8 cellular contexts compared by ENCODE assay signal in the genomic region with DNA sequence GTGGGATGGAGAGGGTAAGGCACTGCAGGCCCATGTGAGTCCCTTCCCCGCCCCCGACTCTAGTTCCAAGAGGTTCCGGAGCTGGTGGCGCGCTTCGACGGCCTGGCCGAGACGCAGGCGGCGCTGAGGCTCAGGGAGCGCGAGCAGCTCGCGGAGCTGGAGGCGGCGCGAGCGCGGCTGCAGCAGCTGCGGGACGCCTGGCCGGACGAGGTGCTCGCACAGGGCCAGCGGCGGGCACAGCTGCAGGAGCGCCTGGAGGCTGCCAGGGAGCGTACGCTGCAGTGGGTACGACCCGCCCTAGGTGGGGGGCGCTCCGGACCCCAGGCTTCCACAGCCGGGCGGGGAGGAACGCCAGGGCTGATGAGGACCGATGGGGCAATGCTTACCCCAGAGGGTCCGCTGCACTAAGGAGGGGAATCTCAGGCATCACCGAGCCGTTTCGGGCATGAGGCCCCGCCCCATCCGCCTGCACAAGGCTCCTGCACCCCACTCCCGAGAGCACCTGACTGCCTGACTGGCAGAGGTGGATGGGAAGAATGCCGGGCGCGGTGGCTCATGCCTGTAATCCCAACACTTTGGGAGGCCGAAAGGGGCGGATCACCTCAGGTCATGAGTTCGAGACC.
DNase-seq lines count a peak whose midpoint lies in the region; ATAC-seq and TF ChIP-seq lines count a peak whose summit lies in the region.

No MANE protein-coding gene starts in this region.

- H3K27me3 ChIP-seq in ACC112 (ENCODE audit: insufficient read depth, low read length): peaks cover 33% of the 10 kb centered on the region

- peak overlapping the region; percentile 32 for H2AFZ ChIP-seq in ACC112 (ENCODE audit: low read length, unreplicated experiment)

- no peak for DNase-seq in GM12864 (ENCODE audit: low read depth)
- peak; percentile 35 for DNase-seq in activated naive CD4-positive, alpha-beta T cell treated with anti-CD3 and anti-CD28 coated beads, Interleukin-2, amount 50 U/mL, for 16 hours
- DNase-seq in iPS-NIHi7 (ENCODE audit: extremely low spot score): peak; percentile 67

- H3K79me2 ChIP-seq in ACC112 (ENCODE audit: control insufficient read depth, insufficient read depth, low read length, unreplicated experiment): no peaks in the 10 kb centered on the region

- H3K27ac ChIP-seq in ACC112 (ENCODE audit: low read depth, low read length): no peak overlapping the region

- peaks cover 9% of the 10 kb centered on the region for H3K4me1 ChIP-seq in ACC112 (ENCODE audit: control insufficient read depth, insufficient read depth, low read length, unreplicated experiment)

- H3K4me3 ChIP-seq in ACC112 (ENCODE audit: low read depth, low read length) (peak overlapping the region; percentile 61; the same call in 1 of the 2 replicates), GM12864 (ENCODE audit: low read depth, low read length) (0 out of 2 replicates have a peak overlapping the region, but pooled peaks have one; percentile 16)

- H3K36me3 ChIP-seq in ACC112 (ENCODE audit: insufficient read depth, low read length): no peaks in the 10 kb centered on the region

- no peak for TF ChIP-seq CTCF in GM12864 (IDR thresholded peaks at IDR 0.05; ENCODE audit: low read depth, low read length, missing control alignments)

- no peak for ATAC-seq in GM21390 (IDR thresholded peaks at IDR 0.05; ENCODE audit: unreplicated experiment)
- no peak for ATAC-seq in GM19463 (IDR thresholded peaks at IDR 0.05; ENCODE audit: unreplicated experiment)
- no peak for ATAC-seq in GM19035 (IDR thresholded peaks at IDR 0.05; ENCODE audit: unreplicated experiment)
- ATAC-seq in HG03378 (IDR thresholded peaks at IDR 0.05; ENCODE audit: unreplicated experiment): no peak
